ENCODE assay signal across 11 cellular contexts in the genomic region with DNA sequence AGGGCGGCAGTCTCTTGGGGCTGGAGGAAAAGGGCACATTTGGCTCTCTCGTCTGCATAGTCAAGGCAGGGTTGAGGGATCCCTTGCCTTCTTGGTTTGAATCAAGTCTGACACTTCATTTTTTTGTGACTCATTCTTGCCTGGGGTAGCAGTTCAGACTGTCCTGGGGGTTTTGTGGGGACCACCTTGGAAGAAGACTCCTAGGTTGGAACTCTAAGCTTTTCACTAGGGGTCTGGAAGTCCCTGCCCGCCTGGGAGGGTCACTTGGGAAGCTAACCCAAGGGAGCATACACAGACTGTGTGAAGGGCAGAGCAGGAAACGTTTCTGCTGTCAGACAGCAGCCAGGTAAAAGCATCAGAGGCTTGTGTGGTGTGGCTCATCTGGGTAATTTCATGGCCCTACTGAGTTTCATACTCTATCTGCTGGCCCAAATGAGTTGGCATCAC. TPM values are rescaled to one million over a fixed set of nuclear protein-coding genes. Genes with fewer than 3 reads are reported as not detected.
DNase-seq lines count a peak whose midpoint lies in the region; ATAC-seq and TF ChIP-seq lines count a peak whose summit lies in the region.
"Had no signal": no experiment of that assay in that cellular context is flagged by ENCODE, and none has a peak within 500 bp of the region (broad histone marks: within the 10 kb centered on the region; RNA-seq: fewer than 3 reads in every experiment).

No MANE protein-coding gene starts in this region.

- H3K9me3 Mint-ChIP-seq in chondrocyte (ENCODE audit: low read depth) = no peaks in the 10 kb centered on the region
- H3K9me3 Mint-ChIP-seq in stimulated activated naive B cell treated with anti-CD40 and anti-IgM and Interleukin-4, amounts not matched to agents 10 μg/mL and 1 μg/mL and 100 μg/mL, for 72 hours = no peaks in the 10 kb centered on the region

- H3K36me3 Mint-ChIP-seq in chondrocyte (ENCODE audit: low read depth) = peaks cover 9% of the 10 kb centered on the region
- no peaks in the 10 kb centered on the region for H3K36me3 Mint-ChIP-seq in stimulated activated naive B cell treated with anti-CD40 and anti-IgM and Interleukin-4, amounts not matched to agents 10 μg/mL and 1 μg/mL and 100 μg/mL, for 72 hours

- peaks cover 78% of the 10 kb centered on the region for H3K4me1 Mint-ChIP-seq in chondrocyte (ENCODE audit: low read depth)
- peaks cover 48 to 68% of the 10 kb centered on the region in 2 donors for H3K4me1 Mint-ChIP-seq in stimulated activated naive B cell treated with anti-CD40 and anti-IgM and Interleukin-4, amounts not matched to agents 10 μg/mL and 1 μg/mL and 100 μg/mL, for 72 hours

- no peak overlapping the region for H3K4me3 Mint-ChIP-seq in chondrocyte (ENCODE audit: unreplicated experiment)
- H3K4me3 Mint-ChIP-seq in stimulated activated naive B cell treated with anti-CD40 and anti-IgM and Interleukin-4, amounts not matched to agents 10 μg/mL and 1 μg/mL and 100 μg/mL, for 72 hours = peak overlapping the region in 1 of 2 donors; percentile 17

- H3K27ac Mint-ChIP-seq in chondrocyte (ENCODE audit: unreplicated experiment) = peak overlapping the region; percentile 43
- H3K27ac Mint-ChIP-seq in stimulated activated naive B cell treated with anti-CD40 and anti-IgM and Interleukin-4, amounts not matched to agents 10 μg/mL and 1 μg/mL and 100 μg/mL, for 72 hours = peak overlapping the region; percentile 82

- ATAC-seq in stimulated activated naive B cell treated with anti-CD40 and anti-IgM and Interleukin-4, amounts not matched to agents 10 μg/mL and 1 μg/mL and 100 μg/mL, for 72 hours (replicated peaks) = peak; percentile 93 to 94
- ATAC-seq in HG03159 (IDR thresholded peaks at IDR 0.05; ENCODE audit: unreplicated experiment) (no peak), GM18873 (IDR thresholded peaks at IDR 0.05; ENCODE audit: low FRiP score, unreplicated experiment) (no peak)
- ATAC-seq: K562 had no signal

- no peak for TF ChIP-seq CTCF in chondrocyte (IDR thresholded peaks at IDR 0.05)

- peak; percentile 43 for DNase-seq in activated CD4-positive, alpha-beta T cell treated with anti-CD3 and anti-CD28 coated beads for 48 hours
- no peak for DNase-seq in activated CD4-positive, alpha-beta T cell treated with anti-CD3 and anti-CD28 coated beads for 1 hour
- DNase-seq in activated CD8-positive, alpha-beta memory T cell treated with anti-CD3 and anti-CD28 coated beads for 48 hours (ENCODE audit: low read depth in 2 of 3, low spot score in 2 of 3) = peak in 2 of 3 experiments; percentile 9 to 32
- DNase-seq in chondrocyte (ENCODE audit: low spot score) = no peak
- DNase-seq in stimulated activated naive B cell treated with anti-CD40 and anti-IgM and Interleukin-4, amounts not matched to agents 10 μg/mL and 1 μg/mL and 100 μg/mL, for 72 hours = peak; percentile 15
- no peak for DNase-seq in NCI-H2081 treated with DMSO at 0.1 percent for 48 hours (lab: John Stamatoyannopoulos, UW)
- DNase-seq: stimulated activated CD4-positive, alpha-beta T cell treated with anti-CD3 and anti-CD28 coated beads, Interleukin-4, amount 100 ng/mL, for 4 hours; T1000 had no signal

- H3K27me3 Mint-ChIP-seq in chondrocyte (ENCODE audit: low read depth) = no peaks in the 10 kb centered on the region
- H3K27me3 Mint-ChIP-seq in stimulated activated naive B cell treated with anti-CD40 and anti-IgM and Interleukin-4, amounts not matched to agents 10 μg/mL and 1 μg/mL and 100 μg/mL, for 72 hours = no peaks in the 10 kb centered on the region

RNA-seq across cellular contexts. Expression of a gene that starts 11.2 kb away (rescaled TPM):
- total RNA-seq in chondrocyte = 41.9 to 52.2 TPM (median 52.1 TPM) in 3 replicates

Comparison
In these comparisons a context has a peak if more than half of its experiments do, and no peak if none do; other contexts are left out.
1. DNase-seq: peak in activated CD4-positive, alpha-beta T cell treated with anti-CD3 and anti-CD28 coated beads for 48 hours (single experiment), activated CD8-positive, alpha-beta memory T cell treated with anti-CD3 and anti-CD28 coated beads for 48 hours (2 of 3) and stimulated activated naive B cell treated with anti-CD40 and anti-IgM and Interleukin-4, amounts not matched to agents 10 μg/mL and 1 μg/mL and 100 μg/mL, for 72 hours (single experiment); none in activated CD4-positive, alpha-beta T cell treated with anti-CD3 and anti-CD28 coated beads for 1 hour (single experiment), chondrocyte (single experiment) and NCI-H2081 treated with DMSO at 0.1 percent for 48 hours (single experiment).
2. ATAC-seq: peak in stimulated activated naive B cell treated with anti-CD40 and anti-IgM and Interleukin-4, amounts not matched to agents 10 μg/mL and 1 μg/mL and 100 μg/mL, for 72 hours (2 of 2); none in HG03159 (single experiment) and GM18873 (single experiment).